21 cellular contexts compared by ENCODE assay signal in genomic region chr3:124174910-124175874, GRCh38.
A peak's percentile ranks its signal among the peaks of the same experiment; 100 is the strongest.
DNase-seq lines count a peak whose midpoint lies in the region; ATAC-seq and TF ChIP-seq lines count a peak whose summit lies in the region.
"Had no signal": no experiment of that assay in that cellular context is flagged by ENCODE, and none has a peak within 500 bp of the region (broad histone marks: within the 10 kb centered on the region; RNA-seq: fewer than 3 reads in every experiment).

No MANE protein-coding gene starts in this region.

- H3K4me3 ChIP-seq in BE2C (ENCODE audit: low read depth, low read length) (no peak overlapping the region), neural progenitor cell (no peak overlapping the region)
- H3K4me3 ChIP-seq: HAP-1, left lung, prostate gland had no signal

- H3K9me3 Mint-ChIP-seq in endothelial cell (ENCODE audit: unreplicated experiment) (no peaks in the 10 kb centered on the region), neural progenitor cell (no peaks in the 10 kb centered on the region)
- H3K9me3 Mint-ChIP-seq: activated naive CD8-positive, alpha-beta T cell treated with anti-CD3 and anti-CD28 coated beads for 36 hours; activated T-helper 1 cell treated with anti-CD3 and anti-CD28 coated beads, Interleukin-12 subunit alpha, Interleukin-12 subunit beta, Interleukin-2, Interleukin-4 antibody, amounts not matched to agents 30 ng/mL and 10 ng/mL and 1 ng/mL, durations not matched to agents 14 hours and 24 hours and 36 hours; CD4-positive, alpha-beta memory T cell; effector memory CD8-positive, alpha-beta T cell; stimulated activated memory B cell treated with anti-CD40 and anti-IgM and Interleukin-4, amounts not matched to agents 10 μg/mL and 1 μg/mL and 100 μg/mL, for 72 hours had no signal

- TF ChIP-seq CTCF in BE2C (IDR thresholded peaks at IDR 0.05; ENCODE audit: low read depth, low read length) (no peak), endothelial cell (IDR thresholded peaks at IDR 0.05; ENCODE audit: unreplicated experiment) (no peak), neural progenitor cell (IDR thresholded peaks at IDR 0.05) (no peak)

- no peak overlapping the region for H3K4me2 ChIP-seq in neural progenitor cell

- H3K36me3 ChIP-seq in BE2C (peaks cover 14% of the 10 kb centered on the region), neural progenitor cell (no peaks in the 10 kb centered on the region)
- H3K36me3 ChIP-seq: HAP-1, left lung, prostate gland had no signal

- H3K9me3 ChIP-seq in BE2C (no peaks in the 10 kb centered on the region), neural progenitor cell (ENCODE audit: low read depth) (no peaks in the 10 kb centered on the region)
- H3K9me3 ChIP-seq: HAP-1, left lung, prostate gland had no signal

- H3K27me3 Mint-ChIP-seq in endothelial cell (ENCODE audit: unreplicated experiment) = peaks cover 1% of the 10 kb centered on the region
- H3K27me3 Mint-ChIP-seq in neural progenitor cell (ENCODE audit: insufficient read depth, low read depth) = no peaks in the 10 kb centered on the region
- H3K27me3 Mint-ChIP-seq: activated naive CD8-positive, alpha-beta T cell treated with anti-CD3 and anti-CD28 coated beads for 36 hours; stimulated activated memory B cell treated with anti-CD40 and anti-IgM and Interleukin-4, amounts not matched to agents 10 μg/mL and 1 μg/mL and 100 μg/mL, for 72 hours had no signal

- peaks cover 12% of the 10 kb centered on the region for H3K36me3 Mint-ChIP-seq in endothelial cell (ENCODE audit: low read depth, unreplicated experiment)
- H3K36me3 Mint-ChIP-seq in neural progenitor cell = no peaks in the 10 kb centered on the region
- H3K36me3 Mint-ChIP-seq: activated naive CD8-positive, alpha-beta T cell treated with anti-CD3 and anti-CD28 coated beads for 36 hours; CD4-positive, alpha-beta memory T cell; stimulated activated memory B cell treated with anti-CD40 and anti-IgM and Interleukin-4, amounts not matched to agents 10 μg/mL and 1 μg/mL and 100 μg/mL, for 72 hours; T-cell had no signal

- intact Hi-C loops in left colon (cut with DNase I, micrococcal nuclease) = no loop called here

- H3K27ac Mint-ChIP-seq in endothelial cell (ENCODE audit: unreplicated experiment) = peak overlapping the region; percentile 36
- no peak overlapping the region for H3K27ac Mint-ChIP-seq in neural progenitor cell
- H3K27ac Mint-ChIP-seq: activated naive CD8-positive, alpha-beta T cell treated with anti-CD3 and anti-CD28 coated beads for 36 hours; activated T-helper 1 cell treated with anti-CD3 and anti-CD28 coated beads, Interleukin-12 subunit alpha, Interleukin-12 subunit beta, Interleukin-2, Interleukin-4 antibody, amounts not matched to agents 30 ng/mL and 10 ng/mL and 1 ng/mL, durations not matched to agents 14 hours and 24 hours and 36 hours; CD4-positive, alpha-beta memory T cell; effector memory CD8-positive, alpha-beta T cell; stimulated activated memory B cell treated with anti-CD40 and anti-IgM and Interleukin-4, amounts not matched to agents 10 μg/mL and 1 μg/mL and 100 μg/mL, for 72 hours; T-cell had no signal

- no peaks in the 10 kb centered on the region for H3K79me2 ChIP-seq in neural progenitor cell (ENCODE audit: low read depth)

- no peak overlapping the region for H2AFZ ChIP-seq in neural progenitor cell (replicated peaks)

- no peak for ATAC-seq in left colon
- ATAC-seq: effector memory CD8-positive, alpha-beta T cell; left lung; stimulated activated memory B cell treated with anti-CD40 and anti-IgM and Interleukin-4, amounts not matched to agents 10 μg/mL and 1 μg/mL and 100 μg/mL, for 72 hours had no signal

- H3K9ac ChIP-seq in neural progenitor cell = no peak overlapping the region

- H3K4me1 ChIP-seq in BE2C (peaks cover 51% of the 10 kb centered on the region), neural progenitor cell (no peaks in the 10 kb centered on the region)
- H3K4me1 ChIP-seq: HAP-1, left lung, prostate gland had no signal

- H3K4me1 Mint-ChIP-seq in endothelial cell (ENCODE audit: unreplicated experiment) (peaks cover 29% of the 10 kb centered on the region), neural progenitor cell (peaks cover 7% of the 10 kb centered on the region)
- H3K4me1 Mint-ChIP-seq: activated naive CD8-positive, alpha-beta T cell treated with anti-CD3 and anti-CD28 coated beads for 36 hours; CD4-positive, alpha-beta memory T cell; stimulated activated memory B cell treated with anti-CD40 and anti-IgM and Interleukin-4, amounts not matched to agents 10 μg/mL and 1 μg/mL and 100 μg/mL, for 72 hours; T-cell had no signal

- peak; percentile 79 for DNase-seq in BE2C
- peak; percentile 51 for DNase-seq in DMS153 (lab: John Stamatoyannopoulos, UW)
- DNase-seq in NCI-H510A treated with DMSO at 0.1 percent for 48 hours (lab: John Stamatoyannopoulos, UW) = peak; percentile 64
- no peak for DNase-seq in endothelial cell (ENCODE audit: low spot score)
- no peak for DNase-seq in NCI-H226
- DNase-seq in neural progenitor cell (ENCODE audit: low spot score) = no peak
- no peak for DNase-seq in left colon
- DNase-seq: activated CD4-positive, alpha-beta T cell treated with anti-CD3 and anti-CD28 coated beads for 48 hours; activated naive CD8-positive, alpha-beta T cell treated with anti-CD3 and anti-CD28 coated beads for 36 hours; CD4-positive, alpha-beta memory T cell; effector memory CD8-positive, alpha-beta T cell; KG1; left lung; midbrain; MV-4-11; NCI-H526; T-cell had no signal

- H4K20me1 ChIP-seq in neural progenitor cell (ENCODE audit: low read depth) = no peaks in the 10 kb centered on the region

- no peak overlapping the region for H3K27ac ChIP-seq in neural progenitor cell
- H3K27ac ChIP-seq: left lung, prostate gland had no signal

- no peaks in the 10 kb centered on the region for H3F3A ChIP-seq in neural progenitor cell (ENCODE audit: low read depth)

- no peaks in the 10 kb centered on the region for H3K27me3 ChIP-seq in BE2C
- H3K27me3 ChIP-seq in neural progenitor cell = no peaks in the 10 kb centered on the region
- H3K27me3 ChIP-seq: left lung had no signal

- H3K4me3 Mint-ChIP-seq in endothelial cell (ENCODE audit: unreplicated experiment) (peak overlapping the region; percentile 42), neural progenitor cell (no peak overlapping the region)
- H3K4me3 Mint-ChIP-seq: activated naive CD8-positive, alpha-beta T cell treated with anti-CD3 and anti-CD28 coated beads for 36 hours; activated T-helper 1 cell treated with anti-CD3 and anti-CD28 coated beads, Interleukin-12 subunit alpha, Interleukin-12 subunit beta, Interleukin-2, Interleukin-4 antibody, amounts not matched to agents 30 ng/mL and 10 ng/mL and 1 ng/mL, durations not matched to agents 14 hours and 24 hours and 36 hours; CD4-positive, alpha-beta memory T cell; effector memory CD8-positive, alpha-beta T cell; stimulated activated memory B cell treated with anti-CD40 and anti-IgM and Interleukin-4, amounts not matched to agents 10 μg/mL and 1 μg/mL and 100 μg/mL, for 72 hours; T-cell had no signal

Comparison
In these comparisons a context has a peak if more than half of its experiments do, and no peak if none do; other contexts are left out.
1. DNase-seq: peak in BE2C (single experiment), DMS153 (single experiment) and NCI-H510A treated with DMSO at 0.1 percent for 48 hours (single experiment); none in endothelial cell (single experiment), NCI-H226 (single experiment), neural progenitor cell (single experiment) and left colon (0 of 2).